ENCODE assay signal across 1 cellular context in genomic region chr19:8610041-8610927, GRCh38.
A peak's percentile ranks its signal among the peaks of the same experiment; 100 is the strongest.
TF ChIP-seq lines count a peak whose summit lies in the region.

ADAMTS10 (minus strand) TSS chr19:8610715; CDS start chr19:8605710, 5,005 bp downstream.

TF ChIP-seq in H1, 55 proteins besides CTCF, POLR2A, EP300 and RAD21 (continued from another document):
- no peak for TF ChIP-seq FOSL1 (IDR thresholded peaks at IDR 0.05; ENCODE audit: insufficient read depth, low read depth, low read length)
- TF ChIP-seq BACH1 (IDR thresholded peaks at IDR 0.05; ENCODE audit: low read length), result peak; percentile 52
